9 cellular contexts compared by ENCODE assay signal in the genomic region with DNA sequence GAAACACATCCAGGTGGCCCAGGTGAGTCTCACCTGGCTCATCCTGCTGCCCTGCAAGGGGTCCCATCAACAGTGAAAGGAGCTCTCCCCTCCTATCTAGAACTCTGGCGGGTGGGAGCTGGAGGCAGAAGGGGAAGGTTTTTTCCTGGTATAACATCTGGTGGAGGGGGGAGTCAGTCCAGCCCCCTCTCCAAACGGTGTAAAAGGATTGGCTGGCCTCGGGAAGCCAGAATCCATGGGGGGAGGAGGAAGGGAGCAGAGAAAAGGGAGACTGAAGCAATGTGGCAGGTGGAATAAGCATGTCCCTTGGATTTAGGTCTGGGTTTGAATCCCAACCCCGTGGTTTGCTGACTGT. TPM values are rescaled to one million over a fixed set of nuclear protein-coding genes. Genes with fewer than 3 reads are reported as not detected.
A peak's percentile ranks its signal among the peaks of the same experiment; 100 is the strongest.
DNase-seq lines count a peak whose midpoint lies in the region; ATAC-seq and TF ChIP-seq lines count a peak whose summit lies in the region.
"Had no signal": no experiment of that assay in that cellular context is flagged by ENCODE, and none has a peak within 500 bp of the region (broad histone marks: within the 10 kb centered on the region; RNA-seq: fewer than 3 reads in every experiment).

No MANE protein-coding gene starts in this region.

- no peak for ATAC-seq in activated T-helper 17 cell treated with anti-CD3 and anti-CD28 coated beads, Interleukin-2, amount 50 U/mL, for 72 hours (replicated peaks)
- no peak for ATAC-seq in HG03108 (IDR thresholded peaks at IDR 0.05; ENCODE audit: unreplicated experiment)

- peak overlapping the region; percentile 15 for H3K4me3 Mint-ChIP-seq in activated naive CD4-positive, alpha-beta T cell treated with anti-CD3 and anti-CD28 coated beads for 36 hours
- H3K4me3 Mint-ChIP-seq in activated T-helper 17 cell treated with anti-CD3 and anti-CD28 coated beads, Interleukin-2, amount 50 U/mL, for 72 hours: peak overlapping the region; percentile 81
- peak overlapping the region; percentile 42 to 67 (median 63) for H3K4me3 Mint-ChIP-seq in immature natural killer cell

- H3K9ac ChIP-seq in MM.1S (ENCODE audit: low read length): no peak overlapping the region

- H3K9me2 ChIP-seq in MM.1S (replicated peaks; ENCODE audit: insufficient read depth, low read length): no peaks in the 10 kb centered on the region

- no peaks in the 10 kb centered on the region for H4K20me1 ChIP-seq in MM.1S (ENCODE audit: insufficient read depth, low read length)

- no peaks in the 10 kb centered on the region for H3K36me3 Mint-ChIP-seq in activated naive CD4-positive, alpha-beta T cell treated with anti-CD3 and anti-CD28 coated beads for 36 hours (ENCODE audit: low read depth)
- H3K36me3 Mint-ChIP-seq in activated T-helper 17 cell treated with anti-CD3 and anti-CD28 coated beads, Interleukin-2, amount 50 U/mL, for 72 hours (ENCODE audit: low read depth): peaks cover 10% of the 10 kb centered on the region
- H3K36me3 Mint-ChIP-seq in immature natural killer cell: no peaks in the 10 kb centered on the region

- no peaks in the 10 kb centered on the region for H3K36me3 ChIP-seq in MM.1S (replicated peaks; ENCODE audit: insufficient read depth, low read length)
- no peaks in the 10 kb centered on the region for H3K36me3 ChIP-seq in right atrium auricular region

- H3K9me3 ChIP-seq in MM.1S (replicated peaks; ENCODE audit: insufficient read depth, low read length) (no peaks in the 10 kb centered on the region), right atrium auricular region (no peaks in the 10 kb centered on the region)
- H3K9me3 ChIP-seq: SJSA1 had no signal

- peaks cover 13% of the 10 kb centered on the region for H3K4me1 Mint-ChIP-seq in activated naive CD4-positive, alpha-beta T cell treated with anti-CD3 and anti-CD28 coated beads for 36 hours (ENCODE audit: low read depth)
- H3K4me1 Mint-ChIP-seq in activated T-helper 17 cell treated with anti-CD3 and anti-CD28 coated beads, Interleukin-2, amount 50 U/mL, for 72 hours: peaks cover 5% of the 10 kb centered on the region
- H3K4me1 Mint-ChIP-seq in immature natural killer cell: peaks cover 0 to 13% of the 10 kb centered on the region in 2 donors

- H3K4me2 ChIP-seq in MM.1S (ENCODE audit: low read depth, low read length): no peak overlapping the region

- H3K4me1 ChIP-seq in MM.1S (ENCODE audit: low read length): no peaks in the 10 kb centered on the region
- H3K4me1 ChIP-seq in right atrium auricular region: peaks cover 0 to 19% of the 10 kb centered on the region in 2 donors

- H3K4me3 ChIP-seq in MM.1S (ENCODE audit: low read length) (no peak overlapping the region), right atrium auricular region (no peak overlapping the region)

- H3K27ac Mint-ChIP-seq in activated naive CD4-positive, alpha-beta T cell treated with anti-CD3 and anti-CD28 coated beads for 36 hours: no peak overlapping the region
- no peak overlapping the region for H3K27ac Mint-ChIP-seq in activated T-helper 17 cell treated with anti-CD3 and anti-CD28 coated beads, Interleukin-2, amount 50 U/mL, for 72 hours
- H3K27ac Mint-ChIP-seq in immature natural killer cell: peak overlapping the region in 2 of 6 donors; percentile 18 to 34

- H3K27me3 ChIP-seq in MM.1S (replicated peaks; ENCODE audit: insufficient read depth, low read length) (peaks cover 93% of the 10 kb centered on the region), right atrium auricular region (no peaks in the 10 kb centered on the region)
- H3K27me3 ChIP-seq: SJSA1 had no signal

- intact Hi-C loops in activated naive CD4-positive, alpha-beta T cell treated with anti-CD3 and anti-CD28 coated beads for 36 hours (cut with micrococcal nuclease): no loop called here

- H3K27me3 Mint-ChIP-seq in activated naive CD4-positive, alpha-beta T cell treated with anti-CD3 and anti-CD28 coated beads for 36 hours (ENCODE audit: low read depth): peaks cover 35% of the 10 kb centered on the region
- peaks cover 25% of the 10 kb centered on the region for H3K27me3 Mint-ChIP-seq in activated T-helper 17 cell treated with anti-CD3 and anti-CD28 coated beads, Interleukin-2, amount 50 U/mL, for 72 hours
- H3K27me3 Mint-ChIP-seq in immature natural killer cell (ENCODE audit: low read depth in 3 of 3): peaks cover 10 to 16% (median 14%) of the 10 kb centered on the region in 3 donors

- H3K27ac ChIP-seq in temporal lobe (ENCODE audit: low read depth, low read length): peak overlapping the region; percentile 98
- no peak overlapping the region for H3K27ac ChIP-seq in MM.1S (ENCODE audit: low read length)
- H3K27ac ChIP-seq in right atrium auricular region: peak overlapping the region in 1 of 2 donors; percentile 81
- H3K27ac ChIP-seq: SJSA1 had no signal

- CTCF ChIA-PET in activated naive CD4-positive, alpha-beta T cell treated with anti-CD3 and anti-CD28 coated beads for 36 hours (lab: Charles Lee): interaction anchor here (0.7 kb wide), 1 partner anchor 45 kb away, joined by 3 read pairs; no protein-coding TSS in a partner anchor

- TF ChIP-seq CTCF in MM.1S (IDR thresholded peaks at IDR 0.05; ENCODE audit: low read length) (no peak), right atrium auricular region (IDR thresholded peaks at IDR 0.05) (no peak)

- no peak overlapping the region for H2AFZ ChIP-seq in MM.1S (ENCODE audit: low read length)

- H3F3A ChIP-seq in MM.1S (ENCODE audit: insufficient read depth, low read length): no peaks in the 10 kb centered on the region

- H3K79me2 ChIP-seq in MM.1S (ENCODE audit: low read length): no peaks in the 10 kb centered on the region

- H3K9me3 Mint-ChIP-seq in activated naive CD4-positive, alpha-beta T cell treated with anti-CD3 and anti-CD28 coated beads for 36 hours: no peaks in the 10 kb centered on the region
- no peaks in the 10 kb centered on the region for H3K9me3 Mint-ChIP-seq in activated T-helper 17 cell treated with anti-CD3 and anti-CD28 coated beads, Interleukin-2, amount 50 U/mL, for 72 hours
- no peaks in the 10 kb centered on the region for H3K9me3 Mint-ChIP-seq in immature natural killer cell

- DNase-seq in activated naive CD4-positive, alpha-beta T cell treated with anti-CD3 and anti-CD28 coated beads for 36 hours: no peak
- no peak for DNase-seq in activated naive CD4-positive, alpha-beta T cell (lab: John Stamatoyannopoulos, UW)
- DNase-seq in immature natural killer cell (no peak), MM.1S (no peak), right atrium auricular region (ENCODE audit: low spot score) (no peak)

RNA-seq across cellular contexts. Expression of gene CAMK2N1, which starts 1.2 kb away (rescaled TPM):
- total RNA-seq in activated naive CD4-positive, alpha-beta T cell treated with anti-CD3 and anti-CD28 coated beads for 36 hours: under 1 TPM; 0.57 to 0.69 TPM
- total RNA-seq in activated T-helper 17 cell treated with anti-CD3 and anti-CD28 coated beads, Interleukin-2, amount 50 U/mL, for 72 hours: under 1 TPM; 0.30 to 0.53 TPM
- under 1 TPM in 2 of 3 donors, not detected in 1; 0.10 to 0.43 TPM for polyA plus RNA-seq in immature natural killer cell
- total RNA-seq in temporal lobe: 74.3 TPM
- 10 to 100 TPM in 1 of 2 donors, 1 to 10 TPM in 1; 5.3 to 13.4 TPM for total RNA-seq in right atrium auricular region

RNA-seq across cellular contexts. Expression of gene MUL1, which starts 20.7 kb away (rescaled TPM):
- 10 to 100 TPM; 10.9 to 12.1 TPM for total RNA-seq in activated naive CD4-positive, alpha-beta T cell treated with anti-CD3 and anti-CD28 coated beads for 36 hours
- total RNA-seq in activated T-helper 17 cell treated with anti-CD3 and anti-CD28 coated beads, Interleukin-2, amount 50 U/mL, for 72 hours: 10 to 100 TPM; 11.6 to 16.3 TPM
- 10 to 100 TPM; 35.1 to 52.1 (median 49.2) TPM for polyA plus RNA-seq in immature natural killer cell
- total RNA-seq in temporal lobe (17.9 TPM), right atrium auricular region (10 to 100 TPM; 37.3 to 47.8 TPM)

Comparison
In these comparisons a context has a peak if more than half of its experiments do, and no peak if none do; other contexts are left out.
1. H3K4me3 Mint-ChIP-seq: peak in every context shown above with its lines; median percentile 81 in activated T-helper 17 cell treated with anti-CD3 and anti-CD28 coated beads, Interleukin-2, amount 50 U/mL, for 72 hours; 63 in immature natural killer cell; 15 in activated naive CD4-positive, alpha-beta T cell treated with anti-CD3 and anti-CD28 coated beads for 36 hours.